Comparison of ENCODE assay signal across 13 cellular contexts in the genomic region with DNA sequence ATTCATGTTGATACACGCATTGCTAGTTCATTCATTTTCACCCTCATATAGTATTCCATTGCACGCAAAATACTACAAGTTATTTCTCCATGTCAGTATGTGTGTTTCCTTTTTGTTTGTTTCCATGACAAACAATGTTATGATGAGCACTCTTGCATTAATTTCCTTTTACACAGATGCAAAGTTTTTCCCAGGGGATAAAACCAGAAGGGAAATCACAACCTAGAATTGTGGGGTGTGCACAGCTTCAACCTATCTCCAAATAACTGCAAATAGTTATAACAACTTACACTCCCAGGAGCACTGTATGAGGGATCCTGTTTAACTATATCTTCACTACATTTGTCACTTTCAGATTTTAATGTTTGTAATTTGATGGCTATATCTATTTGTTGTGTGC.
"Had no signal": no experiment of that assay in that cellular context is flagged by ENCODE, and none has a peak within 500 bp of the region (broad histone marks: within the 10 kb centered on the region; RNA-seq: fewer than 3 reads in every experiment).

No MANE protein-coding gene starts in this region.

- DNase-seq: activated CD4-positive, alpha-beta T cell treated with anti-CD3 and anti-CD28 coated beads, Interleukin-2, amount 50 U/mL, for 4 hours; activated CD8-positive, alpha-beta memory T cell treated with anti-CD3 and anti-CD28 coated beads, Interleukin-2, amount 10 ng/mL, durations not matched to agents 7 days and 5 days; activated gamma-delta T cell treated with Interleukin-2 at 50 U/mL for 16 hours; activated T-cell treated with anti-CD3 and anti-CD28 coated beads, Interleukin-2, amount 50 U/mL, for 48 hours; adrenal gland; endodermal cell; head of caudate nucleus; ovary; stimulated activated CD4-positive, alpha-beta T cell treated with anti-CD3 and anti-CD28 coated beads, Interleukin-1b, Interleukin-23, amount 100 ng/mL, for 48 hours; SW 1271; tibial artery had no signal

- H3K4me1 ChIP-seq: neural progenitor cell had no signal

- H2AFZ ChIP-seq: neural progenitor cell had no signal

- H3K4me3 ChIP-seq: adrenal gland, neural progenitor cell, ovary, tibial artery had no signal

- H3K27me3 Mint-ChIP-seq: activated CD8-positive, alpha-beta memory T cell treated with anti-CD3 and anti-CD28 coated beads, Interleukin-2, amount 10 ng/mL, durations not matched to agents 7 days and 5 days had no signal

- H3K9me3 Mint-ChIP-seq: endodermal cell, neural progenitor cell had no signal

- H3K9ac ChIP-seq: neural progenitor cell had no signal

- H3K4me2 ChIP-seq: neural progenitor cell had no signal

- H3K36me3 ChIP-seq: adrenal gland, neural progenitor cell, ovary, tibial artery had no signal

- H3K9me3 ChIP-seq: adrenal gland, ovary, tibial artery had no signal

- ATAC-seq: activated CD4-positive, CD25-positive, alpha-beta regulatory T cell treated with anti-CD3 and anti-CD28 coated beads, Interleukin-2, amount 50 U/mL, for 24 hours; activated CD8-positive, alpha-beta memory T cell treated with anti-CD3 and anti-CD28 coated beads, Interleukin-2, amount 10 ng/mL, durations not matched to agents 7 days and 5 days had no signal

- H3K27me3 ChIP-seq: adrenal gland, neural progenitor cell, ovary, tibial artery had no signal

- H3K27ac Mint-ChIP-seq: activated CD8-positive, alpha-beta memory T cell treated with anti-CD3 and anti-CD28 coated beads, Interleukin-2, amount 10 ng/mL, durations not matched to agents 7 days and 5 days; endodermal cell; neural progenitor cell had no signal

- H3K27ac ChIP-seq: adrenal gland, neural progenitor cell, ovary, tibial artery had no signal

- H3K4me3 Mint-ChIP-seq: activated CD8-positive, alpha-beta memory T cell treated with anti-CD3 and anti-CD28 coated beads, Interleukin-2, amount 10 ng/mL, durations not matched to agents 7 days and 5 days; endodermal cell; neural progenitor cell had no signal

- H3K36me3 Mint-ChIP-seq: neural progenitor cell had no signal
